25 cellular contexts compared by ENCODE assay signal in genomic region chrX:153502131-153502530, GRCh38. TPM values are rescaled to one million over a fixed set of nuclear protein-coding genes. Genes with fewer than 3 reads are reported as not detected.
"Had no signal": no experiment of that assay in that cellular context is flagged by ENCODE, and none has a peak within 500 bp of the region (broad histone marks: within the 10 kb centered on the region; RNA-seq: fewer than 3 reads in every experiment).

No MANE protein-coding gene starts in this region.

- H3K9me3 ChIP-seq: left ventricle myocardium inferior, ovary, right atrium auricular region, right lobe of liver, suprapubic skin, transverse colon, upper lobe of left lung, vagina had no signal

- H3K36me3 ChIP-seq: left ventricle myocardium inferior, ovary, right atrium auricular region, right lobe of liver, suprapubic skin, transverse colon, upper lobe of left lung, vagina had no signal

- ATAC-seq: natural killer cell, right lobe of liver had no signal

- H3K27ac ChIP-seq: hepatocyte, left ventricle myocardium inferior, ovary, right lobe of liver, suprapubic skin, transverse colon, vagina had no signal

- H3K4me1 ChIP-seq: right lobe of liver, transverse colon had no signal

- H3K4me3 ChIP-seq: hepatocyte, left ventricle myocardium inferior, lung, ovary, right atrium auricular region, right lobe of liver, suprapubic skin, transverse colon, upper lobe of left lung had no signal

- H3K27me3 ChIP-seq: hepatocyte, ovary, right atrium auricular region, right lobe of liver, suprapubic skin, transverse colon, upper lobe of left lung, vagina had no signal

- DNase-seq: islet precursor cell; left ventricle myocardium inferior; mesendoderm; naive B cell; natural killer cell; ovary; right lobe of liver; stimulated activated CD4-positive, alpha-beta T cell treated with anti-CD3 and anti-CD28 coated beads, Interleukin-12 subunit alpha, Interleukin-12 subunit beta, amount 100 ng/mL, for 4 hours; stimulated activated CD4-positive, alpha-beta T cell treated with anti-CD3 and anti-CD28 coated beads, Interleukin-15, amount 100 ng/mL, for 24 hours; stimulated activated CD4-positive, alpha-beta T cell treated with anti-CD3 and anti-CD28 coated beads, Interleukin-2, amount 100 ng/mL, for 24 hours; stimulated activated CD4-positive, alpha-beta T cell treated with anti-CD3 and anti-CD28 coated beads, Interleukin-4, amount 100 ng/mL, for 1 hour; stimulated activated naive CD4-positive, alpha-beta T cell; transverse colon had no signal

RNA-seq across cellular contexts. Expression of gene BGN, which starts 7.4 kb away (rescaled TPM):
- total RNA-seq: mononuclear cell, natural killer cell had no signal
- polyA plus RNA-seq: neural cell had no signal

RNA-seq across cellular contexts. Expression of gene ATP2B3, which starts 15.3 kb away (rescaled TPM):
- total RNA-seq: hepatocyte, kidney epithelial cell, left ventricle myocardium inferior, mononuclear cell, natural killer cell, omental fat pad, pulmonary artery endothelial cell, right atrium auricular region, subcutaneous adipose tissue, suprapubic skin, transverse colon had no signal
- polyA plus RNA-seq: lung had no signal

RNA-seq across cellular contexts. Expression of gene TREX2, which starts 56.3 kb away (rescaled TPM):
- total RNA-seq: left ventricle myocardium inferior had no signal
- polyA plus RNA-seq: neural cell had no signal
